8 cellular contexts compared by ENCODE assay signal in the genomic region with DNA sequence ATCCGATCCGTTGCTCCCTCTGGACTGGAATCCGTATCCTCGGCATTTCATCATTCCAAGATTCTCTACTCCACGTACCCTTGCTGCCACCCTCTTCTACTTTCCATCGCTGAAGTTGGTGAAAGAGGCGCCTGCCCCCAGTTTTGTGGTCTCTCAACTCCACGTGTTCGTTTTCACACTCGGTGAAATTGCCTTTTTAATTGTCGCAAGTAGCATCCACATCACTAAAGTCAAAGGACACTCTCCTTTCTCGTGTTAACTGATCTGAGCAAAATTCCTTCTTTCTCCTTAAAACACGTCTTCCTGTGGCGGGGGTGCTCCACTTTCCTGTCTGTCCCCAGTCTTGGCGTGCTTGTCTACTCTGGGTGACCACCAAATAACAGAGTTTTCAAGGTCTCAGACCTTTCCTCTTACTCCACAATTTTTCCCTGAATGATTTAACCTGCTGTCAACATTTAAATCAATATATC. TPM values are rescaled to one million over a fixed set of nuclear protein-coding genes. Genes with fewer than 3 reads are reported as not detected.
DNase-seq lines count a peak whose midpoint lies in the region; ATAC-seq and TF ChIP-seq lines count a peak whose summit lies in the region.

No MANE protein-coding gene starts in this region.

- ATAC-seq in central memory CD8-positive, alpha-beta T cell (replicated peaks; ENCODE audit: extremely low read depth, poor library complexity, severe bottlenecking), result no peak
- ATAC-seq in natural killer cell treated with Interleukin-12 subunit alpha and Interleukin-12 subunit beta and Interleukin-15 and Interleukin-18, amount 100 ng/mL, for 72 hours, result no peak
- no peak for ATAC-seq in GM21825 (IDR thresholded peaks at IDR 0.05; ENCODE audit: unreplicated experiment)

- peak; percentile 17 for DNase-seq in AG08396 (ENCODE audit: low spot score)
- no peak for DNase-seq in LNCaP clone FGC (ENCODE audit: low read depth)
- DNase-seq in central memory CD8-positive, alpha-beta T cell (ENCODE audit: low spot score in 2 of 2), result no peak
- no peak for DNase-seq in natural killer cell treated with Interleukin-12 subunit alpha and Interleukin-12 subunit beta and Interleukin-15 and Interleukin-18, amount 100 ng/mL, for 72 hours (ENCODE audit: low spot score)
- DNase-seq in SKM-1 treated with dmso at 0.1 percent for 144 hours (lab: John Stamatoyannopoulos, UW; ENCODE audit: unreplicated experiment), result no peak
- no peak for DNase-seq in DMS 273 (lab: John Stamatoyannopoulos, UW; ENCODE audit: unreplicated experiment)
- DNase-seq in glomerular visceral epithelial cell (ENCODE audit: extremely low spot score), result no peak

- no peak for TF ChIP-seq CTCF in LNCaP clone FGC (IDR thresholded peaks at IDR 0.05; ENCODE audit: control insufficient read depth, extremely low read depth, insufficient read depth)

- peaks cover 13% of the 10 kb centered on the region for H3K36me3 Mint-ChIP-seq in central memory CD8-positive, alpha-beta T cell (ENCODE audit: insufficient read depth)
- H3K36me3 Mint-ChIP-seq in natural killer cell treated with Interleukin-12 subunit alpha and Interleukin-12 subunit beta and Interleukin-15 and Interleukin-18, amount 100 ng/mL, for 72 hours, result peaks cover 6% of the 10 kb centered on the region

- H3K9me3 Mint-ChIP-seq in central memory CD8-positive, alpha-beta T cell, result no peaks in the 10 kb centered on the region
- peaks cover 5% of the 10 kb centered on the region for H3K9me3 Mint-ChIP-seq in natural killer cell treated with Interleukin-12 subunit alpha and Interleukin-12 subunit beta and Interleukin-15 and Interleukin-18, amount 100 ng/mL, for 72 hours

- H3K4me3 Mint-ChIP-seq in central memory CD8-positive, alpha-beta T cell, result peak overlapping the region; percentile 96
- H3K4me3 Mint-ChIP-seq in natural killer cell treated with Interleukin-12 subunit alpha and Interleukin-12 subunit beta and Interleukin-15 and Interleukin-18, amount 100 ng/mL, for 72 hours, result peak overlapping the region; percentile 92

- H3K27ac Mint-ChIP-seq in central memory CD8-positive, alpha-beta T cell (ENCODE audit: low read depth), result peak overlapping the region; percentile 91
- peak overlapping the region; percentile 73 to 81 for H3K27ac Mint-ChIP-seq in natural killer cell treated with Interleukin-12 subunit alpha and Interleukin-12 subunit beta and Interleukin-15 and Interleukin-18, amount 100 ng/mL, for 72 hours

- no peaks in the 10 kb centered on the region for H3K27me3 Mint-ChIP-seq in central memory CD8-positive, alpha-beta T cell
- peaks cover 5 to 6% of the 10 kb centered on the region in 2 donors for H3K27me3 Mint-ChIP-seq in natural killer cell treated with Interleukin-12 subunit alpha and Interleukin-12 subunit beta and Interleukin-15 and Interleukin-18, amount 100 ng/mL, for 72 hours

- H3K4me1 Mint-ChIP-seq in central memory CD8-positive, alpha-beta T cell, result peaks cover 41% of the 10 kb centered on the region
- peaks cover 20 to 29% of the 10 kb centered on the region in 2 donors for H3K4me1 Mint-ChIP-seq in natural killer cell treated with Interleukin-12 subunit alpha and Interleukin-12 subunit beta and Interleukin-15 and Interleukin-18, amount 100 ng/mL, for 72 hours (ENCODE audit: low read depth in 2 of 2)

- H3K4me3 ChIP-seq in LNCaP clone FGC (ENCODE audit: low read depth, low read length), result peak overlapping the region; percentile 59

RNA-seq across cellular contexts. Expression of a gene that starts 1.1 kb away (rescaled TPM):
- 10 to 100 TPM in 1 of 2 donors, 1 to 10 TPM in 1; 9.8 to 19.7 TPM for total RNA-seq in natural killer cell treated with Interleukin-12 subunit alpha and Interleukin-12 subunit beta and Interleukin-15 and Interleukin-18, amount 100 ng/mL, for 72 hours
